ENCODE assay signal across 8 cellular contexts in genomic region chr17:61002316-61002736, GRCh38.
DNase-seq lines count a peak whose midpoint lies in the region; ATAC-seq and TF ChIP-seq lines count a peak whose summit lies in the region.

No MANE protein-coding gene starts in this region.

- 0 to 3% (median 0%) methylated on average over 1 of the region's 1 CpG for WGBS in spleen, 5 donors

- H3K4me1 ChIP-seq in spleen: peaks cover 0 to 6% (median 0%) of the 10 kb centered on the region in 6 donors

- no peak overlapping the region for H3K27ac Mint-ChIP-seq in activated naive CD8-positive, alpha-beta T cell treated with anti-CD3 and anti-CD28 coated beads for 36 hours
- H3K27ac Mint-ChIP-seq in activated naive CD4-positive, alpha-beta T cell treated with anti-CD3 and anti-CD28 coated beads, Interleukin-2, amount 50 U/mL, for 72 hours: no peak overlapping the region

- no peak for ATAC-seq in activated naive CD4-positive, alpha-beta T cell treated with anti-CD3 and anti-CD28 coated beads, Interleukin-2, amount 50 U/mL, for 72 hours

- no peaks in the 10 kb centered on the region for H3K36me3 ChIP-seq in spleen

- H3K4me1 Mint-ChIP-seq in activated naive CD8-positive, alpha-beta T cell treated with anti-CD3 and anti-CD28 coated beads for 36 hours: no peaks in the 10 kb centered on the region

- H3K4me3 ChIP-seq in fibroblast of villous mesenchyme (ENCODE audit: low read depth, low read length): no peak overlapping the region
- H3K4me3 ChIP-seq in spleen: no peak overlapping the region

- TF ChIP-seq CTCF in fibroblast of villous mesenchyme (IDR thresholded peaks at IDR 0.05; ENCODE audit: insufficient read depth, low read depth, low read length) (peak; percentile 49), spleen (IDR thresholded peaks at IDR 0.05 in 8 of 11, conservative IDR thresholded peaks at IDR 0.05 in 3 of 11) (peak in 8 of 11 experiments; percentile 30 to 53 (median 43))

- H3K9me3 ChIP-seq in spleen: no peaks in the 10 kb centered on the region

- H3K4me3 Mint-ChIP-seq in activated naive CD8-positive, alpha-beta T cell treated with anti-CD3 and anti-CD28 coated beads for 36 hours: no peak overlapping the region

- TF ChIP-seq RAD21 in Ishikawa (IDR thresholded peaks at IDR 0.05; ENCODE audit: low read depth): peak; percentile 56

- no peaks in the 10 kb centered on the region for H3K27me3 ChIP-seq in spleen (replicated peaks in 1 of 7)

- H3K9me3 Mint-ChIP-seq in activated naive CD8-positive, alpha-beta T cell treated with anti-CD3 and anti-CD28 coated beads for 36 hours: no peaks in the 10 kb centered on the region
- no peaks in the 10 kb centered on the region for H3K9me3 Mint-ChIP-seq in activated naive CD4-positive, alpha-beta T cell treated with anti-CD3 and anti-CD28 coated beads, Interleukin-2, amount 50 U/mL, for 72 hours

- no peak overlapping the region for H3K27ac ChIP-seq in spleen

- no peak for TF ChIP-seq POLR2A in spleen (IDR thresholded peaks at IDR 0.05)

- no peaks in the 10 kb centered on the region for H3K27me3 Mint-ChIP-seq in activated naive CD8-positive, alpha-beta T cell treated with anti-CD3 and anti-CD28 coated beads for 36 hours

- intact Hi-C loops in spleen (cut with DNase I; ENCODE audit: low total_unique reads): loop anchor here (10.0 kb wide), 1 partner anchor 382 kb away; no protein-coding TSS in a partner anchor

- DNase-seq in DMS153 treated with DMSO at 0.1 percent for 48 hours (lab: John Stamatoyannopoulos, UW; ENCODE audit: unreplicated experiment): peak; percentile 42
- DNase-seq in SK-N-DZ (ENCODE audit: low spot score): peak; percentile 72
- DNase-seq in fibroblast of villous mesenchyme (ENCODE audit: low read depth): peak; percentile 84
- DNase-seq in spleen: no peak
- DNase-seq in activated naive CD8-positive, alpha-beta T cell treated with anti-CD3 and anti-CD28 coated beads for 36 hours: no peak
- no peak for DNase-seq in activated naive CD4-positive, alpha-beta T cell treated with anti-CD3 and anti-CD28 coated beads, Interleukin-2, amount 50 U/mL, for 72 hours (ENCODE audit: low spot score in 2 of 2)
- no peak for DNase-seq in GM19240 (ENCODE audit: insufficient read length, low spot score)

- no peaks in the 10 kb centered on the region for H3K36me3 Mint-ChIP-seq in activated naive CD8-positive, alpha-beta T cell treated with anti-CD3 and anti-CD28 coated beads for 36 hours
- no peaks in the 10 kb centered on the region for H3K36me3 Mint-ChIP-seq in activated naive CD4-positive, alpha-beta T cell treated with anti-CD3 and anti-CD28 coated beads, Interleukin-2, amount 50 U/mL, for 72 hours

- TF ChIP-seq EP300 in Ishikawa (IDR thresholded peaks at IDR 0.05; ENCODE audit: borderline replicate concordance): no peak

TF ChIP-seq in Ishikawa, 13 proteins besides CTCF, POLR2A, EP300 and RAD21:
- TF ChIP-seq ZBTB7A (IDR thresholded peaks at IDR 0.05; ENCODE audit: low read depth): no peak
- TF ChIP-seq MAX (IDR thresholded peaks at IDR 0.05): no peak
- TF ChIP-seq FOXM1 (IDR thresholded peaks at IDR 0.05; ENCODE audit: borderline replicate concordance, low read depth): no peak
- TF ChIP-seq TCF12 (IDR thresholded peaks at IDR 0.05; ENCODE audit: low read depth): no peak
- TF ChIP-seq EGR1 (IDR thresholded peaks at IDR 0.05): no peak
- TF ChIP-seq NFIC (IDR thresholded peaks at IDR 0.05): no peak
- no peak for TF ChIP-seq USF1 (IDR thresholded peaks at IDR 0.05)
- no peak for TF ChIP-seq CREB1 (IDR thresholded peaks at IDR 0.05; ENCODE audit: low read depth)
- TF ChIP-seq CEBPB (IDR thresholded peaks at IDR 0.05): no peak
- TF ChIP-seq YY1 (IDR thresholded peaks at IDR 0.05; ENCODE audit: low read depth): no peak
- TF ChIP-seq REST (IDR thresholded peaks at IDR 0.05; ENCODE audit: low read depth): no peak
- no peak for TF ChIP-seq TEAD4 (IDR thresholded peaks at IDR 0.05)
- TF ChIP-seq TAF1 (IDR thresholded peaks at IDR 0.05; ENCODE audit: low read depth): no peak

Comparison
In these comparisons a context has a peak if more than half of its experiments do, and no peak if none do; other contexts are left out.
1. DNase-seq: peak in DMS153 treated with DMSO at 0.1 percent for 48 hours (single experiment), SK-N-DZ (single experiment) and fibroblast of villous mesenchyme (single experiment); none in spleen (single experiment), activated naive CD8-positive, alpha-beta T cell treated with anti-CD3 and anti-CD28 coated beads for 36 hours (single experiment), activated naive CD4-positive, alpha-beta T cell treated with anti-CD3 and anti-CD28 coated beads, Interleukin-2, amount 50 U/mL, for 72 hours (0 of 2) and GM19240 (single experiment).